In genomic region chr9:111068816-111069215, GRCh38 we compare ENCODE assay signal across 17 cellular contexts. TPM values are rescaled to one million over a fixed set of nuclear protein-coding genes. Genes with fewer than 3 reads are reported as not detected.
DNase-seq lines count a peak whose midpoint lies in the region; ATAC-seq and TF ChIP-seq lines count a peak whose summit lies in the region.
"Had no signal": no experiment of that assay in that cellular context is flagged by ENCODE, and none has a peak within 500 bp of the region (broad histone marks: within the 10 kb centered on the region; RNA-seq: fewer than 3 reads in every experiment).

No MANE protein-coding gene starts in this region.

- TF ChIP-seq EP300 in stomach (IDR thresholded peaks at IDR 0.05), result no peak

- POLR2A ChIA-PET in WTC11 (lab: Charles Lee), result no interaction called here

- H3K36me3 Mint-ChIP-seq in WTC11, result no peaks in the 10 kb centered on the region
- H3K36me3 Mint-ChIP-seq: activated naive CD8-positive, alpha-beta T cell treated with anti-CD3 and anti-CD28 coated beads, Interleukin-2, amount 10 ng/mL, durations not matched to agents 7 days and 5 days had no signal

- H3K4me1 ChIP-seq in body of pancreas (no peaks in the 10 kb centered on the region), stomach (no peaks in the 10 kb centered on the region), foreskin keratinocyte (no peaks in the 10 kb centered on the region)
- H3K4me1 ChIP-seq: colonic mucosa had no signal

- WGBS in body of pancreas, 2 donors, result 67 to 76% methylated on average over 5 of the region's 5 CpGs
- WGBS in stomach, 5 donors, result 78 to 90% (median 83%) methylated on average over 5 of the region's 5 CpGs

- no peaks in the 10 kb centered on the region for H3K27me3 Mint-ChIP-seq in WTC11 (ENCODE audit: low read depth)
- H3K27me3 Mint-ChIP-seq: activated naive CD8-positive, alpha-beta T cell treated with anti-CD3 and anti-CD28 coated beads, Interleukin-2, amount 10 ng/mL, durations not matched to agents 7 days and 5 days had no signal

- peaks cover 15% of the 10 kb centered on the region for H3K4me1 Mint-ChIP-seq in WTC11
- H3K4me1 Mint-ChIP-seq: activated naive CD8-positive, alpha-beta T cell treated with anti-CD3 and anti-CD28 coated beads, Interleukin-2, amount 10 ng/mL, durations not matched to agents 7 days and 5 days had no signal

- H3K4me3 Mint-ChIP-seq in WTC11, result no peak overlapping the region
- H3K4me3 Mint-ChIP-seq: activated naive CD8-positive, alpha-beta T cell treated with anti-CD3 and anti-CD28 coated beads, Interleukin-2, amount 10 ng/mL, durations not matched to agents 7 days and 5 days had no signal

- H3K9me3 ChIP-seq in body of pancreas (no peaks in the 10 kb centered on the region), stomach (no peaks in the 10 kb centered on the region)
- H3K9me3 ChIP-seq: BLaER1 treated with 17β-estradiol and CSF1 and Interleukin-3, amounts not matched to agents 10 nM and 100 nM; colonic mucosa; neutrophil had no signal

- peak overlapping the region in 1 of 4 donors; percentile 38 for H3K27ac ChIP-seq in body of pancreas
- peak overlapping the region in 3 of 5 donors; percentile 8 to 58 (median 38) for H3K27ac ChIP-seq in stomach
- no peak overlapping the region for H3K27ac ChIP-seq in foreskin keratinocyte
- H3K27ac ChIP-seq: BLaER1 treated with 17β-estradiol and CSF1 and Interleukin-3, amounts not matched to agents 10 nM and 100 nM; colonic mucosa; neutrophil had no signal

- TF ChIP-seq CTCF in body of pancreas (IDR thresholded peaks at IDR 0.05) (no peak), stomach (IDR thresholded peaks at IDR 0.05) (no peak), WTC11 (IDR thresholded peaks at IDR 0.05) (no peak), foreskin keratinocyte (conservative IDR thresholded peaks at IDR 0.05) (no peak)

- DNase-seq in GM04504 (ENCODE audit: low read depth), result peak; percentile 7
- DNase-seq in body of pancreas, result peak in 1 of 4 donors; percentile 8
- DNase-seq in iris pigment epithelial cell (ENCODE audit: low read depth), result peak; percentile 64
- no peak for DNase-seq in stomach
- no peak for DNase-seq in WTC11 (ENCODE audit: low spot score)
- no peak for DNase-seq in KG1 (lab: John Stamatoyannopoulos, UW)
- DNase-seq in foreskin keratinocyte, result no peak
- DNase-seq: activated naive CD8-positive, alpha-beta T cell treated with anti-CD3 and anti-CD28 coated beads, Interleukin-2, amount 10 ng/mL, durations not matched to agents 7 days and 5 days; colonic mucosa; GF-D8; HCEC 1CT; left colon; MM.1S; NCI-H446 had no signal

- ATAC-seq in body of pancreas (peak; percentile 45), WTC11 (no peak), HG02798 (IDR thresholded peaks at IDR 0.05; ENCODE audit: poor library complexity, unreplicated experiment) (no peak), foreskin keratinocyte (no peak)
- ATAC-seq: left colon had no signal

- CTCF ChIA-PET in WTC11 (lab: Charles Lee), result interaction anchor here (2.0 kb wide), 1 partner anchor 32 kb away, joined by 5 read pairs; no protein-coding TSS in a partner anchor

- TF ChIP-seq POLR2A in body of pancreas (IDR thresholded peaks at IDR 0.05), result no peak
- no peak for TF ChIP-seq POLR2A in stomach (IDR thresholded peaks at IDR 0.05)

- H3K27me3 ChIP-seq in body of pancreas (no peaks in the 10 kb centered on the region), stomach (no peaks in the 10 kb centered on the region), foreskin keratinocyte (peaks cover 13% of the 10 kb centered on the region)
- H3K27me3 ChIP-seq: BLaER1 treated with 17β-estradiol and CSF1 and Interleukin-3, amounts not matched to agents 10 nM and 100 nM; colonic mucosa; neutrophil had no signal

- H3K36me3 ChIP-seq in body of pancreas (replicated peaks in 1 of 2; ENCODE audit: insufficient read depth in 1 of 2, low read depth in 2 of 2) (no peaks in the 10 kb centered on the region), stomach (no peaks in the 10 kb centered on the region)
- H3K36me3 ChIP-seq: BLaER1 treated with 17β-estradiol and CSF1 and Interleukin-3, amounts not matched to agents 10 nM and 100 nM; colonic mucosa; neutrophil had no signal

- H3K27ac Mint-ChIP-seq in WTC11, result no peak overlapping the region
- H3K27ac Mint-ChIP-seq: activated naive CD8-positive, alpha-beta T cell treated with anti-CD3 and anti-CD28 coated beads, Interleukin-2, amount 10 ng/mL, durations not matched to agents 7 days and 5 days had no signal

- H3K4me3 ChIP-seq in body of pancreas (no peak overlapping the region), stomach (no peak overlapping the region)
- H3K4me3 ChIP-seq: BLaER1 treated with 17β-estradiol and CSF1 and Interleukin-3, amounts not matched to agents 10 nM and 100 nM; colonic mucosa had no signal

- H3K9me3 Mint-ChIP-seq in WTC11, result no peaks in the 10 kb centered on the region
- H3K9me3 Mint-ChIP-seq: activated naive CD8-positive, alpha-beta T cell treated with anti-CD3 and anti-CD28 coated beads, Interleukin-2, amount 10 ng/mL, durations not matched to agents 7 days and 5 days had no signal

- intact Hi-C loops in body of pancreas (cut with DNase I), result no loop called here
- intact Hi-C loops in stomach (cut with DNase I; ENCODE audit: low total_unique reads), result no loop called here

TF ChIP-seq in WTC11, 78 proteins besides CTCF, POLR2A, EP300 and RAD21:
- no peak for TF ChIP-seq HMGXB4 (CRISPR knock-in tag; IDR thresholded peaks at IDR 0.05)

RNA-seq across cellular contexts. Expression of gene LPAR1, which starts 30.5 kb away (rescaled TPM):
- 10 to 100 TPM; 10.9 to 13.0 TPM for total RNA-seq in body of pancreas
- total RNA-seq in stomach, result 10 to 100 TPM; 15.9 to 40.0 (median 19.9) TPM
- polyA plus RNA-seq in stomach, result 10 to 100 TPM in 2 of 3 donors, 1 to 10 TPM in 1; 7.4 to 25.8 (median 22.6) TPM
- total RNA-seq in WTC11 (2021), result 3.3 to 4.9 TPM (median 4.0 TPM) in 3 replicates
- 27.0 and 30.9 TPM in 2 replicates for total RNA-seq in foreskin keratinocyte
- polyA plus RNA-seq in foreskin keratinocyte, result 9.8 and 13.5 TPM in 2 replicates

Comparison
In these comparisons a context has a peak if more than half of its experiments do, and no peak if none do; other contexts are left out.
1. DNase-seq: peak in GM04504 (single experiment) and iris pigment epithelial cell (single experiment); none in stomach (single experiment), WTC11 (single experiment), KG1 (single experiment) and foreskin keratinocyte (0 of 2).